In genomic region chr6:156729248-156729647, GRCh38 we compare ENCODE assay signal across 10 cellular contexts. TPM values are rescaled to one million over a fixed set of nuclear protein-coding genes. Genes with fewer than 3 reads are reported as not detected.
A peak's percentile ranks its signal among the peaks of the same experiment; 100 is the strongest.
DNase-seq lines count a peak whose midpoint lies in the region; ATAC-seq and TF ChIP-seq lines count a peak whose summit lies in the region.
"Had no signal": no experiment of that assay in that cellular context is flagged by ENCODE, and none has a peak within 500 bp of the region (broad histone marks: within the 10 kb centered on the region; RNA-seq: fewer than 3 reads in every experiment).

No MANE protein-coding gene starts in this region.

- H3K4me1 ChIP-seq in esophagus muscularis mucosa: no peaks in the 10 kb centered on the region
- H3K4me1 ChIP-seq: tibial nerve had no signal

- TF ChIP-seq EP300 in esophagus muscularis mucosa (IDR thresholded peaks at IDR 0.05): no peak

- no peak for TF ChIP-seq POLR2A in esophagus muscularis mucosa (IDR thresholded peaks at IDR 0.05; ENCODE audit: low read depth)

- peak; percentile 66 for ATAC-seq in HG02678 (IDR thresholded peaks at IDR 0.05; ENCODE audit: unreplicated experiment)
- no peak for ATAC-seq in GM21717 (IDR thresholded peaks at IDR 0.05; ENCODE audit: unreplicated experiment)

- no peak overlapping the region for H3K4me3 ChIP-seq in fibroblast of pulmonary artery (replicated peaks; ENCODE audit: low read depth, low read length)
- no peak overlapping the region for H3K4me3 ChIP-seq in esophagus muscularis mucosa
- H3K4me3 ChIP-seq: tibial nerve had no signal

- DNase-seq in GM04504 (ENCODE audit: low read depth): peak; percentile 10
- DNase-seq in NCI-H226: peak; percentile 95
- peak; percentile 27 for DNase-seq in fibroblast of pulmonary artery (ENCODE audit: low read depth)
- DNase-seq in esophagus muscularis mucosa (ENCODE audit: extremely low spot score): no peak
- DNase-seq in DMS153 (lab: John Stamatoyannopoulos, UW): no peak
- no peak for DNase-seq in mesenteric fat pad (ENCODE audit: low spot score)
- DNase-seq: NCI-H82 had no signal

- H3K27me3 ChIP-seq in esophagus muscularis mucosa: no peaks in the 10 kb centered on the region
- H3K27me3 ChIP-seq: tibial nerve had no signal

- H3K36me3 ChIP-seq in esophagus muscularis mucosa: no peaks in the 10 kb centered on the region
- H3K36me3 ChIP-seq: tibial nerve had no signal

- 70% methylated on average over 2 of the region's 2 CpGs for WGBS in esophagus muscularis mucosa

- H3K27ac ChIP-seq in esophagus muscularis mucosa (replicated peaks in 1 of 4): no peak overlapping the region
- H3K27ac ChIP-seq: tibial nerve had no signal

- H3K9me3 ChIP-seq in esophagus muscularis mucosa: no peaks in the 10 kb centered on the region
- H3K9me3 ChIP-seq: tibial nerve had no signal

- intact Hi-C loops in esophagus muscularis mucosa (cut with DNase I): no loop called here

- no peak for TF ChIP-seq CTCF in fibroblast of pulmonary artery (IDR thresholded peaks at IDR 0.05; ENCODE audit: low read length, missing control alignments)
- TF ChIP-seq CTCF in esophagus muscularis mucosa (IDR thresholded peaks at IDR 0.05): no peak

RNA-seq across cellular contexts. Expression of gene ARID1B, which starts 47.9 kb away (rescaled TPM):
- total RNA-seq in esophagus muscularis mucosa: 10 to 100 TPM; 55.0 to 87.2 (median 72.7) TPM
- 87.4 TPM for total RNA-seq in mesenteric fat pad

Comparison
In these comparisons a context has a peak if more than half of its experiments do, and no peak if none do; other contexts are left out.
1. DNase-seq: peak in GM04504 (single experiment), NCI-H226 (single experiment) and fibroblast of pulmonary artery (single experiment); none in esophagus muscularis mucosa (single experiment), DMS153 (single experiment) and mesenteric fat pad (single experiment).